In the genomic region with DNA sequence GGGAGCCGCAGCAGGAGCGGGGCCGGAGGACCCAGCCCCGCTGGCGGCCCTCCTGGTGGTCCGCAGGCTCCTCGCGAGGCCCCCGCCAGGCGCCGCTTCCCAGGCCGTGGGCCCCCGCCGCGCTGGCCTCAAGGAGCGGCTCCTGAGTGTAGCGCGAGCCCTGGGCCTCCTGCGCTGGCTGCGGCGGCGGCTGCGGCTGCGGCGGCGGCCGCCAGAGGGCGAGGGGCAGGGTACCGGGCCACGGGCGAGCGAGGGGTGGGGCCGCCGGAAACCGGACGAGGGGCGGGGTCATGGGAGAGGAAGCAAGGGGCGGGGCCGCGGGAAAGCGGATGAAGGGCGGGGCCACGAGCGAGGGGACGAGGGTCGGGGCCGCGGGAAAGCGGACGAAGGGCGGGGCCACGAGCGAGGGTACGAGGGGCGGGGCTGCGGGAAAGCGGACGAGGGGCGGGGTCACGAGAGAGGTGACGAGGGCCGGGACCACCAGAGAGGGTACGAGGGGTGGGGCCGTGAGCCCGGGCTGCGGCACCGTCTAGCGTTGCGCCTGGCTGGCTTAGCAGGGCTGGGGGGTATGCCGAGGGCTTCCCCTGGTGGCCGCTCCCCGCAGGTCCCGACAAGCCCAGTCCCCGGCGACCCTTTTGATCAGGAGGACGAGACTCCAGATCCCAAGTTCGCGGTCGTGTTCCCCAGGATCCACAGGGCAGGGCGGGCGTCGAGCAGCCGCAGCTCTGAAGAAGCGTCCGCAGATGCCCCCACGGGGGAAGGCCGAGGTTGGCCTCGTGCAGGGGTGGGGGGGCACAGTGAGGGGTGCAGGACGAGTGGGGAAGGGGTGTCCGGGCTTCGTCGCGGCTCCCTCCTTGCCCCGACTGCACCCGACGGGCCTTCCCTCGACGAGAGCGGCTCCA, we compare ENCODE assay signal across 8 cellular contexts. TPM values are rescaled to one million over a fixed set of nuclear protein-coding genes. Genes with fewer than 3 reads are reported as not detected.
DNase-seq lines count a peak whose midpoint lies in the region; ATAC-seq lines count a peak whose summit lies in the region.

No MANE protein-coding gene starts in this region.

- DNase-seq in AG08395 (ENCODE audit: low spot score) (peak; percentile 98), NCI-H524 treated with DMSO at 0.1 percent for 48 hours (lab: John Stamatoyannopoulos, UW) (peak; percentile 53), dedifferentiated amniotic fluid mesenchymal stem cell (ENCODE audit: extremely low spot score) (peak; percentile 68), left lobe of liver (ENCODE audit: low spot score) (peak; percentile 93)
- DNase-seq in activated CD4-positive, alpha-beta T cell treated with anti-CD3 and anti-CD28 coated beads, Interleukin-2, amount 50 U/mL, for 24 hours (ENCODE audit: low read depth in 1 of 2, low spot score in 1 of 2): peak; percentile 97
- peak; percentile 95 to 99 for DNase-seq in stimulated activated CD4-positive, alpha-beta T cell treated with anti-CD3 and anti-CD28 coated beads, Interleukin-1b, Interleukin-23, amount 100 ng/mL, for 4 hours (ENCODE audit: low read depth in 2 of 2)

- ATAC-seq in GM19025 (IDR thresholded peaks at IDR 0.05; ENCODE audit: low read depth, unreplicated experiment) (peak; percentile 85), HG03460 (IDR thresholded peaks at IDR 0.05; ENCODE audit: unreplicated experiment) (peak; percentile 83), left lobe of liver (peak; percentile 91)

RNA-seq across cellular contexts. Expression of gene MYO15B, which starts 1.7 kb away (rescaled TPM):
- 34.2 TPM for total RNA-seq in left lobe of liver

RNA-seq across cellular contexts. Expression of gene SMIM5, which starts 44.0 kb away (rescaled TPM):
- total RNA-seq in left lobe of liver: 0.13 TPM

Comparison
In these comparisons a context has a peak if more than half of its experiments do, and no peak if none do; other contexts are left out.
1. Peak in every context shown above with its lines: DNase-seq and ATAC-seq.